In genomic region chr1:196438324-196438723, GRCh38 we compare ENCODE assay signal across 1 cellular context.
TF ChIP-seq lines count a peak whose summit lies in the region.

No MANE protein-coding gene starts in this region.

TF ChIP-seq in HepG2, 621 proteins besides CTCF, POLR2A, EP300 and RAD21 (continued from another document and continues in another):
- TF ChIP-seq KIAA2018 (CRISPR knock-in tag; IDR thresholded peaks at IDR 0.05; ENCODE audit: borderline replicate concordance) (no peak), RBM22 (optimal IDR thresholded peaks at IDR 0.05; ENCODE audit: low read length) (no peak), ZNF205 (CRISPR knock-in tag; IDR thresholded peaks at IDR 0.05) (0 out of 2 replicates have a peak, but pooled peaks have one; percentile 48), AHR (CRISPR knock-in tag; IDR thresholded peaks at IDR 0.05) (no peak), SP140L (CRISPR knock-in tag; IDR thresholded peaks at IDR 0.05; ENCODE audit: borderline replicate concordance) (no peak), SNAI1 (CRISPR knock-in tag; IDR thresholded peaks at IDR 0.05; ENCODE audit: borderline replicate concordance) (no peak), ZFP62 (CRISPR knock-in tag; IDR thresholded peaks at IDR 0.05) (no peak), ZNF407 (CRISPR knock-in tag; IDR thresholded peaks at IDR 0.05; ENCODE audit: not compliant biosample characterization) (no peak), HNRNPL (IDR thresholded peaks at IDR 0.05; ENCODE audit: low read depth, low read length) (no peak), ZSCAN9 (CRISPR knock-in tag; IDR thresholded peaks at IDR 0.05; ENCODE audit: borderline replicate concordance) (peak; percentile 41; the same call in 1 of the 2 replicates), TCF7 (IDR thresholded peaks at IDR 0.05; ENCODE audit: low read depth) (peak; percentile 70), EZH2 (conservative IDR thresholded peaks at IDR 0.05; ENCODE audit: low read depth, low read length) (no peak), ZNF3 (CRISPR knock-in tag; IDR thresholded peaks at IDR 0.05) (no peak), TEAD3 (CRISPR knock-in tag; optimal IDR thresholded peaks at IDR 0.05; ENCODE audit: borderline replicate concordance) (peak; percentile 65), SP1 (IDR thresholded peaks at IDR 0.05) (no peak), SP1 (CRISPR knock-in tag; IDR thresholded peaks at IDR 0.05) (no peak), PHF21A (CRISPR knock-in tag; IDR thresholded peaks at IDR 0.05) (peak; percentile 41; the same call in 1 of the 2 replicates), CHD2 (IDR thresholded peaks at IDR 0.05; ENCODE audit: low read depth, low read length) (no peak), ZNF841 (CRISPR knock-in tag; IDR thresholded peaks at IDR 0.05; ENCODE audit: borderline replicate concordance) (no peak), GATA4 (IDR thresholded peaks at IDR 0.05; ENCODE audit: borderline replicate concordance, low read depth) (peak; percentile 83; the same call in 1 of the 2 replicates), MEIS1 (CRISPR knock-in tag; IDR thresholded peaks at IDR 0.05; ENCODE audit: borderline replicate concordance) (0 out of 2 replicates have a peak, but pooled peaks have one; percentile 42), RAD51 (IDR thresholded peaks at IDR 0.05; ENCODE audit: borderline replicate concordance) (no peak), PAF1 (CRISPR knock-in tag; IDR thresholded peaks at IDR 0.05) (no peak), RARA (CRISPR knock-in tag; IDR thresholded peaks at IDR 0.05) (peak; percentile 87)
- TF ChIP-seq, protein P1, sequence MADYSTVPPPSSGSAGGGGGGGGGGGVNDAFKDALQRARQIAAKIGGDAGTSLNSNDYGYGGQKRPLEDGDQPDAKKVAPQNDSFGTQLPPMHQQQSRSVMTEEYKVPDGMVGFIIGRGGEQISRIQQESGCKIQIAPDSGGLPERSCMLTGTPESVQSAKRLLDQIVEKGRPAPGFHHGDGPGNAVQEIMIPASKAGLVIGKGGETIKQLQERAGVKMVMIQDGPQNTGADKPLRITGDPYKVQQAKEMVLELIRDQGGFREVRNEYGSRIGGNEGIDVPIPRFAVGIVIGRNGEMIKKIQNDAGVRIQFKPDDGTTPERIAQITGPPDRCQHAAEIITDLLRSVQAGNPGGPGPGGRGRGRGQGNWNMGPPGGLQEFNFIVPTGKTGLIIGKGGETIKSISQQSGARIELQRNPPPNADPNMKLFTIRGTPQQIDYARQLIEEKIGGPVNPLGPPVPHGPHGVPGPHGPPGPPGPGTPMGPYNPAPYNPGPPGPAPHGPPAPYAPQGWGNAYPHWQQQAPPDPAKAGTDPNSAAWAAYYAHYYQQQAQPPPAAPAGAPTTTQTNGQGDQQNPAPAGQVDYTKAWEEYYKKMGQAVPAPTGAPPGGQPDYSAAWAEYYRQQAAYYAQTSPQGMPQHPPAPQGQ (CRISPR knock-in tag; IDR thresholded peaks at IDR 0.05; ENCODE audit: borderline replicate concordance): no peak
- TF ChIP-seq, protein P2, sequence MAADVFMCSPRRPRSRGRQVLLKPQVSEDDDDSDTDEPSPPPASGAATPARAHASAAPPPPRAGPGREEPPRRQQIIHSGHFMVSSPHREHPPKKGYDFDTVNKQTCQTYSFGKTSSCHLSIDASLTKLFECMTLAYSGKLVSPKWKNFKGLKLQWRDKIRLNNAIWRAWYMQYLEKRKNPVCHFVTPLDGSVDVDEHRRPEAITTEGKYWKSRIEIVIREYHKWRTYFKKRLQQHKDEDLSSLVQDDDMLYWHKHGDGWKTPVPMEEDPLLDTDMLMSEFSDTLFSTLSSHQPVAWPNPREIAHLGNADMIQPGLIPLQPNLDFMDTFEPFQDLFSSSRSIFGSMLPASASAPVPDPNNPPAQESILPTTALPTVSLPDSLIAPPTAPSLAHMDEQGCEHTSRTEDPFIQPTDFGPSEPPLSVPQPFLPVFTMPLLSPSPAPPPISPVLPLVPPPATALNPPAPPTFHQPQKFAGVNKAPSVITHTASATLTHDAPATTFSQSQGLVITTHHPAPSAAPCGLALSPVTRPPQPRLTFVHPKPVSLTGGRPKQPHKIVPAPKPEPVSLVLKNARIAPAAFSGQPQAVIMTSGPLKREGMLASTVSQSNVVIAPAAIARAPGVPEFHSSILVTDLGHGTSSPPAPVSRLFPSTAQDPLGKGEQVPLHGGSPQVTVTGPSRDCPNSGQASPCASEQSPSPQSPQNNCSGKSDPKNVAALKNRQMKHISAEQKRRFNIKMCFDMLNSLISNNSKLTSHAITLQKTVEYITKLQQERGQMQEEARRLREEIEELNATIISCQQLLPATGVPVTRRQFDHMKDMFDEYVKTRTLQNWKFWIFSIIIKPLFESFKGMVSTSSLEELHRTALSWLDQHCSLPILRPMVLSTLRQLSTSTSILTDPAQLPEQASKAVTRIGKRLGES (CRISPR knock-in tag; IDR thresholded peaks at IDR 0.05; ENCODE audit: borderline replicate concordance): no peak
- TF ChIP-seq, protein P3, sequence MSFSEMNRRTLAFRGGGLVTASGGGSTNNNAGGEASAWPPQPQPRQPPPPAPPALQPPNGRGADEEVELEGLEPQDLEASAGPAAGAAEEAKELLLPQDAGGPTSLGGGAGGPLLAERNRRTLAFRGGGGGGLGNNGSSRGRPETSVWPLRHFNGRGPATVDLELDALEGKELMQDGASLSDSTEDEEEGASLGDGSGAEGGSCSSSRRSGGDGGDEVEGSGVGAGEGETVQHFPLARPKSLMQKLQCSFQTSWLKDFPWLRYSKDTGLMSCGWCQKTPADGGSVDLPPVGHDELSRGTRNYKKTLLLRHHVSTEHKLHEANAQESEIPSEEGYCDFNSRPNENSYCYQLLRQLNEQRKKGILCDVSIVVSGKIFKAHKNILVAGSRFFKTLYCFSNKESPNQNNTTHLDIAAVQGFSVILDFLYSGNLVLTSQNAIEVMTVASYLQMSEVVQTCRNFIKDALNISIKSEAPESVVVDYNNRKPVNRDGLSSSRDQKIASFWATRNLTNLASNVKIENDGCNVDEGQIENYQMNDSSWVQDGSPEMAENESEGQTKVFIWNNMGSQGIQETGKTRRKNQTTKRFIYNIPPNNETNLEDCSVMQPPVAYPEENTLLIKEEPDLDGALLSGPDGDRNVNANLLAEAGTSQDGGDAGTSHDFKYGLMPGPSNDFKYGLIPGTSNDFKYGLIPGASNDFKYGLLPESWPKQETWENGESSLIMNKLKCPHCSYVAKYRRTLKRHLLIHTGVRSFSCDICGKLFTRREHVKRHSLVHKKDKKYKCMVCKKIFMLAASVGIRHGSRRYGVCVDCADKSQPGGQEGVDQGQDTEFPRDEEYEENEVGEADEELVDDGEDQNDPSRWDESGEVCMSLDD (CRISPR knock-in tag; IDR thresholded peaks at IDR 0.05; ENCODE audit: borderline replicate concordance): no peak
- TF ChIP-seq, protein P4, sequence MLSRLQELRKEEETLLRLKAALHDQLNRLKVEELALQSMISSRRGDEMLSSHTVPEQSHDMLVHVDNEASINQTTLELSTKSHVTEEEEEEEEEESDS (CRISPR knock-in tag; IDR thresholded peaks at IDR 0.05; ENCODE audit: borderline replicate concordance): no peak
- TF ChIP-seq, protein P5, sequence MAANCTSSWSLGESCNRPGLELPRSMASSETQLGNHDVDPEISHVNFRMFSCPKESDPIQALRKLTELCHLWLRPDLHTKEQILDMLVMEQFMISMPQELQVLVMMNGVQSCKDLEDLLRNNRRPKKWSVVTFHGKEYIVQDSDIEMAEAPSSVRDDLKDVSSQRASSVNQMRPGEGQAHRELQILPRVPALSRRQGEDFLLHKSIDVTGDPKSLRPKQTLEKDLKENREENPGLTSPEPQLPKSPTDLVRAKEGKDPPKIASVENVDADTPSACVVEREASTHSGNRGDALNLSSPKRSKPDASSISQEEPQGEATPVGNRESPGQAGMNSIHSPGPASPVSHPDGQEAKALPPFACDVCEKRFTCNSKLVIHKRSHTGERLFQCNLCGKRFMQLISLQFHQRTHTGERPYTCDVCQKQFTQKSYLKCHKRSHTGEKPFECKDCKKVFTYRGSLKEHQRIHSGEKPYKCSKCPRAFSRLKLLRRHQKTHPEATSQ (CRISPR knock-in tag; IDR thresholded peaks at IDR 0.05; ENCODE audit: borderline replicate concordance): no peak
